ENCODE assay signal across 1 cellular context in the genomic region with DNA sequence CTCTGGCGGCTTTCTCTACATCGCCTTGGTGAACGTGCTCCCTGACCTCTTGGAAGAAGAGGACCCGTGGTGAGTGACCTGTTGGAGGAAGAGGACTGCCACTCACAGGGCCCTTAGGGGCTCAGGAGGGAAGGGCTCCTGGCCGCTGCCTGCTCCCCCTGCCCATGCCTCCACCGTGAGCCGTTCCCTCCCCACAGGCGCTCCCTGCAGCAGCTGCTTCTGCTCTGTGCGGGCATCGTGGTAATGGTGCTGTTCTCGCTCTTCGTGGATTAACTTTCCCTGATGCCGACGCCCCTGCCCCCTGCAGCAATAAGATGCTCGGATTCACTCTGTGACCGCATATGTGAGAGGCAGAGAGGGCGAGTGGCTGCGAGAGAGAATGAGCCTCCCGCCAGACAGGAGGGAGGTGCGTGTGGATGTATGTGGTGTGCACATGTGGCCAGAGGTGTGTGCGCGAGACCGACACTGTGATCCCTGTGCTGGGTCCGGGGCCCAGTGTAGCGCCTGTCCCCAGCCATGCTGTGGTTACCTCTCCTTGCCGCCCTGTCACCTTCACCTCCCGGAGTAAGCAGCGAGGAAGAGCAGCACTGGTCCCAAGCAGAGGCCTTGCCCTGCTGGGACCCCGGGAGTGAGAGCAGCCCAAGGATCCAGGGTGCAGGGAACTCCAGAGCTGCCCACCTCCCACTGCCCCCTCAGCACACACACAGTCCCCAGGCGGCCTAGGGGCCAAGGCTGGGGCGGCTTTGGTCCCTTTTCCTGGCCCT.
TF ChIP-seq lines count a peak whose summit lies in the region.

No MANE protein-coding gene starts in this region.

TF ChIP-seq in K562, 482 proteins besides CTCF, POLR2A, EP300 and RAD21:
- TF ChIP-seq POLR2G (IDR thresholded peaks at IDR 0.05; ENCODE audit: low read depth, low read length), result peak; percentile 75
- 0 out of 2 replicates have a peak, but pooled peaks have one; percentile 33 for TF ChIP-seq FOXP1 (CRISPR knock-in tag; IDR thresholded peaks at IDR 0.05)
- TF ChIP-seq, protein P1, sequence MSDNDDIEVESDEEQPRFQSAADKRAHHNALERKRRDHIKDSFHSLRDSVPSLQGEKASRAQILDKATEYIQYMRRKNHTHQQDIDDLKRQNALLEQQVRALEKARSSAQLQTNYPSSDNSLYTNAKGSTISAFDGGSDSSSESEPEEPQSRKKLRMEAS (CRISPR knock-in tag; IDR thresholded peaks at IDR 0.05), result 0 out of 2 replicates have a peak, but pooled peaks have one; percentile 12
- peak; percentile 35 for TF ChIP-seq HNRNPLL (IDR thresholded peaks at IDR 0.05; ENCODE audit: low read depth, low read length, poor library complexity, severe bottlenecking)
- TF ChIP-seq, protein P2, sequence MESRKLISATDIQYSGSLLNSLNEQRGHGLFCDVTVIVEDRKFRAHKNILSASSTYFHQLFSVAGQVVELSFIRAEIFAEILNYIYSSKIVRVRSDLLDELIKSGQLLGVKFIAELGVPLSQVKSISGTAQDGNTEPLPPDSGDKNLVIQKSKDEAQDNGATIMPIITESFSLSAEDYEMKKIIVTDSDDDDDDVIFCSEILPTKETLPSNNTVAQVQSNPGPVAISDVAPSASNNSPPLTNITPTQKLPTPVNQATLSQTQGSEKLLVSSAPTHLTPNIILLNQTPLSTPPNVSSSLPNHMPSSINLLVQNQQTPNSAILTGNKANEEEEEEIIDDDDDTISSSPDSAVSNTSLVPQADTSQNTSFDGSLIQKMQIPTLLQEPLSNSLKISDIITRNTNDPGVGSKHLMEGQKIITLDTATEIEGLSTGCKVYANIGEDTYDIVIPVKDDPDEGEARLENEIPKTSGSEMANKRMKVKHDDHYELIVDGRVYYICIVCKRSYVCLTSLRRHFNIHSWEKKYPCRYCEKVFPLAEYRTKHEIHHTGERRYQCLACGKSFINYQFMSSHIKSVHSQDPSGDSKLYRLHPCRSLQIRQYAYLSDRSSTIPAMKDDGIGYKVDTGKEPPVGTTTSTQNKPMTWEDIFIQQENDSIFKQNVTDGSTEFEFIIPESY (CRISPR knock-in tag; IDR thresholded peaks at IDR 0.05), result peak; percentile 95
- TF ChIP-seq SREBF2 (CRISPR knock-in tag; IDR thresholded peaks at IDR 0.05), result no peak
- TF ChIP-seq RBFOX2 (IDR thresholded peaks at IDR 0.05; ENCODE audit: low read depth, low read length), result peak; percentile 16; the same call in 1 of the 2 replicates
- no peak for TF ChIP-seq NR2C2 (CRISPR knock-in tag; IDR thresholded peaks at IDR 0.05)
- TF ChIP-seq NR2C2 (tag; IDR thresholded peaks at IDR 0.05), result no peak
TF ChIP-seq in K562: peak in this region for 6.
